2 cellular contexts compared by ENCODE assay signal in the genomic region with DNA sequence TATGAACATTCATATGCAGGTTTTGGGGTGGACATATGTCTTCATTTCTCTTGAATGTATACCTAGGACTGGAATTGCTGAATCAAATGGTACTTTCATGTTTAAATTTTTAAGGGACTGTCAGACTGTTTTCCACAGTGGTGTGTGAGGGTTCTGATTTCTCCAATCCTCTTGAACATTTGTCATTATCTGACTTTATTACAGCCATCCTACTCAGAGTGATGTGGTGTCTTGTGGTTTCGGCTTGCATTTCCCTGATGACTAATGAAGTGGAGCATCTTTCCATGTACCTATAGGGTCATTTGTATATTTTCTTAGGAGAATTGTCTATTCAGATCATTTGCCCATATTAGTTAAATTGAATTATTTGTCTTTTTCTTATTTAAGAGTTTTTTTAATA.
TF ChIP-seq lines count a peak whose summit lies in the region.

No MANE protein-coding gene starts in this region.

TF ChIP-seq in IMR-90, 13 proteins besides CTCF, POLR2A, EP300 and RAD21:
- no peak for TF ChIP-seq CEBPB (IDR thresholded peaks at IDR 0.05; ENCODE audit: low read depth, low read length)

TF ChIP-seq in GM23338, 12 proteins besides CTCF, POLR2A, EP300 and RAD21:
- no peak for TF ChIP-seq ZNF114 (CRISPR knock-in tag; IDR thresholded peaks at IDR 0.05)
- TF ChIP-seq CREB1 (CRISPR knock-in tag; IDR thresholded peaks at IDR 0.05; ENCODE audit: low read depth) = no peak
- no peak for TF ChIP-seq JUNB (IDR thresholded peaks at IDR 0.05; ENCODE audit: unreplicated experiment)
- TF ChIP-seq, protein P1, sequence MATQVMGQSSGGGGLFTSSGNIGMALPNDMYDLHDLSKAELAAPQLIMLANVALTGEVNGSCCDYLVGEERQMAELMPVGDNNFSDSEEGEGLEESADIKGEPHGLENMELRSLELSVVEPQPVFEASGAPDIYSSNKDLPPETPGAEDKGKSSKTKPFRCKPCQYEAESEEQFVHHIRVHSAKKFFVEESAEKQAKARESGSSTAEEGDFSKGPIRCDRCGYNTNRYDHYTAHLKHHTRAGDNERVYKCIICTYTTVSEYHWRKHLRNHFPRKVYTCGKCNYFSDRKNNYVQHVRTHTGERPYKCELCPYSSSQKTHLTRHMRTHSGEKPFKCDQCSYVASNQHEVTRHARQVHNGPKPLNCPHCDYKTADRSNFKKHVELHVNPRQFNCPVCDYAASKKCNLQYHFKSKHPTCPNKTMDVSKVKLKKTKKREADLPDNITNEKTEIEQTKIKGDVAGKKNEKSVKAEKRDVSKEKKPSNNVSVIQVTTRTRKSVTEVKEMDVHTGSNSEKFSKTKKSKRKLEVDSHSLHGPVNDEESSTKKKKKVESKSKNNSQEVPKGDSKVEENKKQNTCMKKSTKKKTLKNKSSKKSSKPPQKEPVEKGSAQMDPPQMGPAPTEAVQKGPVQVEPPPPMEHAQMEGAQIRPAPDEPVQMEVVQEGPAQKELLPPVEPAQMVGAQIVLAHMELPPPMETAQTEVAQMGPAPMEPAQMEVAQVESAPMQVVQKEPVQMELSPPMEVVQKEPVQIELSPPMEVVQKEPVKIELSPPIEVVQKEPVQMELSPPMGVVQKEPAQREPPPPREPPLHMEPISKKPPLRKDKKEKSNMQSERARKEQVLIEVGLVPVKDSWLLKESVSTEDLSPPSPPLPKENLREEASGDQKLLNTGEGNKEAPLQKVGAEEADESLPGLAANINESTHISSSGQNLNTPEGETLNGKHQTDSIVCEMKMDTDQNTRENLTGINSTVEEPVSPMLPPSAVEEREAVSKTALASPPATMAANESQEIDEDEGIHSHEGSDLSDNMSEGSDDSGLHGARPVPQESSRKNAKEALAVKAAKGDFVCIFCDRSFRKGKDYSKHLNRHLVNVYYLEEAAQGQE (IDR thresholded peaks at IDR 0.05; ENCODE audit: unreplicated experiment) = no peak
- TF ChIP-seq STAT1 (IDR thresholded peaks at IDR 0.05; ENCODE audit: unreplicated experiment) = no peak
- TF ChIP-seq, protein P2, sequence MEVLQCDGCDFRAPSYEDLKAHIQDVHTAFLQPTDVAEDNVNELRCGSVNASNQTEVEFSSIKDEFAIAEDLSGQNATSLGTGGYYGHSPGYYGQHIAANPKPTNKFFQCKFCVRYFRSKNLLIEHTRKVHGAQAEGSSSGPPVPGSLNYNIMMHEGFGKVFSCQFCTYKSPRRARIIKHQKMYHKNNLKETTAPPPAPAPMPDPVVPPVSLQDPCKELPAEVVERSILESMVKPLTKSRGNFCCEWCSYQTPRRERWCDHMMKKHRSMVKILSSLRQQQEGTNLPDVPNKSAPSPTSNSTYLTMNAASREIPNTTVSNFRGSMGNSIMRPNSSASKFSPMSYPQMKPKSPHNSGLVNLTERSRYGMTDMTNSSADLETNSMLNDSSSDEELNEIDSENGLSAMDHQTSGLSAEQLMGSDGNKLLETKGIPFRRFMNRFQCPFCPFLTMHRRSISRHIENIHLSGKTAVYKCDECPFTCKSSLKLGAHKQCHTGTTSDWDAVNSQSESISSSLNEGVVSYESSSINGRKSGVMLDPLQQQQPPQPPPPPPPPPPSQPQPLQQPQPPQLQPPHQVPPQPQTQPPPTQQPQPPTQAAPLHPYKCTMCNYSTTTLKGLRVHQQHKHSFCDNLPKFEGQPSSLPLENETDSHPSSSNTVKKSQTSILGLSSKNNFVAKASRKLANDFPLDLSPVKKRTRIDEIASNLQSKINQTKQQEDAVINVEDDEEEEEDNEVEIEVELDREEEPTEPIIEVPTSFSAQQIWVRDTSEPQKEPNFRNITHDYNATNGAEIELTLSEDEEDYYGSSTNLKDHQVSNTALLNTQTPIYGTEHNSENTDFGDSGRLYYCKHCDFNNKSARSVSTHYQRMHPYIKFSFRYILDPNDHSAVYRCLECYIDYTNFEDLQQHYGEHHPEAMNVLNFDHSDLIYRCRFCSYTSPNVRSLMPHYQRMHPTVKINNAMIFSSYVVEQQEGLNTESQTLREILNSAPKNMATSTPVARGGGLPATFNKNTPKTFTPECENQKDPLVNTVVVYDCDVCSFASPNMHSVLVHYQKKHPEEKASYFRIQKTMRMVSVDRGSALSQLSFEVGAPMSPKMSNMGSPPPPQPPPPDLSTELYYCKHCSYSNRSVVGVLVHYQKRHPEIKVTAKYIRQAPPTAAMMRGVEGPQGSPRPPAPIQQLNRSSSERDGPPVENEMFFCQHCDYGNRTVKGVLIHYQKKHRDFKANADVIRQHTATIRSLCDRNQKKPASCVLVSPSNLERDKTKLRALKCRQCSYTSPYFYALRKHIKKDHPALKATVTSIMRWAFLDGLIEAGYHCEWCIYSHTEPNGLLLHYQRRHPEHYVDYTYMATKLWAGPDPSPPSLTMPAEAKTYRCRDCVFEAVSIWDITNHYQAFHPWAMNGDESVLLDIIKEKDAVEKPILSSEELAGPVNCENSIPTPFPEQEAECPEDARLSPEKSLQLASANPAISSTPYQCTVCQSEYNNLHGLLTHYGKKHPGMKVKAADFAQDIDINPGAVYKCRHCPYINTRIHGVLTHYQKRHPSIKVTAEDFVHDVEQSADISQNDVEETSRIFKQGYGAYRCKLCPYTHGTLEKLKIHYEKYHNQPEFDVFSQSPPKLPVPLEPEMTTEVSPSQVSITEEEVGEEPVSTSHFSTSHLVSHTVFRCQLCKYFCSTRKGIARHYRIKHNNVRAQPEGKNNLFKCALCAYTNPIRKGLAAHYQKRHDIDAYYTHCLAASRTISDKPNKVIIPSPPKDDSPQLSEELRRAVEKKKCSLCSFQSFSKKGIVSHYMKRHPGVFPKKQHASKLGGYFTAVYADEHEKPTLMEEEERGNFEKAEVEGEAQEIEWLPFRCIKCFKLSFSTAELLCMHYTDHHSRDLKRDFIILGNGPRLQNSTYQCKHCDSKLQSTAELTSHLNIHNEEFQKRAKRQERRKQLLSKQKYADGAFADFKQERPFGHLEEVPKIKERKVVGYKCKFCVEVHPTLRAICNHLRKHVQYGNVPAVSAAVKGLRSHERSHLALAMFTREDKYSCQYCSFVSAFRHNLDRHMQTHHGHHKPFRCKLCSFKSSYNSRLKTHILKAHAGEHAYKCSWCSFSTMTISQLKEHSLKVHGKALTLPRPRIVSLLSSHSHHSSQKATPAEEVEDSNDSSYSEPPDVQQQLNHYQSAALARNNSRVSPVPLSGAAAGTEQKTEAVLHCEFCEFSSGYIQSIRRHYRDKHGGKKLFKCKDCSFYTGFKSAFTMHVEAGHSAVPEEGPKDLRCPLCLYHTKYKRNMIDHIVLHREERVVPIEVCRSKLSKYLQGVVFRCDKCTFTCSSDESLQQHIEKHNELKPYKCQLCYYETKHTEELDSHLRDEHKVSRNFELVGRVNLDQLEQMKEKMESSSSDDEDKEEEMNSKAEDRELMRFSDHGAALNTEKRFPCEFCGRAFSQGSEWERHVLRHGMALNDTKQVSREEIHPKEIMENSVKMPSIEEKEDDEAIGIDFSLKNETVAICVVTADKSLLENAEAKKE (CRISPR knock-in tag; IDR thresholded peaks at IDR 0.05) = no peak
- TF ChIP-seq NANOG (IDR thresholded peaks at IDR 0.05; ENCODE audit: borderline replicate concordance) = no peak
- TF ChIP-seq POLR2AphosphoS5 (IDR thresholded peaks at IDR 0.05; ENCODE audit: low read depth) = no peak
- TF ChIP-seq EZH2 (IDR thresholded peaks at IDR 0.05; ENCODE audit: low read depth, unreplicated experiment) = no peak
- TF ChIP-seq EZH2phosphoT487 (IDR thresholded peaks at IDR 0.05; ENCODE audit: unreplicated experiment) = no peak
- TF ChIP-seq, protein P3, sequence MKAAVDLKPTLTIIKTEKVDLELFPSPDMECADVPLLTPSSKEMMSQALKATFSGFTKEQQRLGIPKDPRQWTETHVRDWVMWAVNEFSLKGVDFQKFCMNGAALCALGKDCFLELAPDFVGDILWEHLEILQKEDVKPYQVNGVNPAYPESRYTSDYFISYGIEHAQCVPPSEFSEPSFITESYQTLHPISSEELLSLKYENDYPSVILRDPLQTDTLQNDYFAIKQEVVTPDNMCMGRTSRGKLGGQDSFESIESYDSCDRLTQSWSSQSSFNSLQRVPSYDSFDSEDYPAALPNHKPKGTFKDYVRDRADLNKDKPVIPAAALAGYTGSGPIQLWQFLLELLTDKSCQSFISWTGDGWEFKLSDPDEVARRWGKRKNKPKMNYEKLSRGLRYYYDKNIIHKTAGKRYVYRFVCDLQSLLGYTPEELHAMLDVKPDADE (IDR thresholded peaks at IDR 0.05) = no peak
- no peak for TF ChIP-seq ZNF331 (CRISPR knock-in tag; IDR thresholded peaks at IDR 0.05; ENCODE audit: low read depth)
